4 cellular contexts compared by ENCODE assay signal in the genomic region with DNA sequence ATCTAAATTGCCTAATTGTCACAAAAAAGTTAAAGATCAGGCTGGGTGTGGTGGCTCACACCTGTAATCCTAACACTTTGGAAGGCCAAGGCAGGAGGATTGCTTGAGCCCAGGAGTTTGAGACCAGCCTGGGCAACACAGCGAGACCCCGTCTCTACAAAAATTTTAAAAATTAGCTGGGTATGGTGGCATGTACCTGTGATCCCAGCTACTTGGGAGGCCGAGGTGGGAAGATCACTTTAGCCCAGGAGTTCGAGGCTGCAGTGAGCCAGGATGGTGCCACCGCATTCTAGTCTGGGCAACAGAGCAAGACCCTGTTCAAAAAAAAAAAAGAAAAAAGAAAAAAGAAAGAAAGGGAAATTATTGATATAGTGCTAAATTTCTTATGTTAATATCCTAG. TPM values are rescaled to one million over a fixed set of nuclear protein-coding genes. Genes with fewer than 3 reads are reported as not detected.
"Had no signal": no experiment of that assay in that cellular context is flagged by ENCODE, and none has a peak within 500 bp of the region (broad histone marks: within the 10 kb centered on the region; RNA-seq: fewer than 3 reads in every experiment).

No MANE protein-coding gene starts in this region.

RNA-seq across cellular contexts. Expression of a gene that starts 26.4 kb away (rescaled TPM):
- total RNA-seq: activated CD4-positive, alpha-beta memory T cell treated with anti-CD3 and anti-CD28 coated beads, Interleukin-2, amount 10 ng/mL, durations not matched to agents 7 days and 5 days; activated CD4-positive, alpha-beta T cell treated with anti-CD3 and anti-CD28 coated beads, Interleukin-2, amount 10 ng/mL, durations not matched to agents 24 days and 14 days; activated CD8-positive, alpha-beta memory T cell treated with anti-CD3 and anti-CD28 coated beads, Interleukin-2, amount 10 ng/mL, durations not matched to agents 7 days and 5 days; T-helper 2 cell treated with Interferon-gamma antibody and Interleukin-4, amounts not matched to agents 100 ng/mL and 5 ng/mL, for 36 hours had no signal
